Comparison of ENCODE assay signal across 15 cellular contexts in genomic region chr3:117606860-117607259, GRCh38.
A peak's percentile ranks its signal among the peaks of the same experiment; 100 is the strongest.
DNase-seq lines count a peak whose midpoint lies in the region; ATAC-seq and TF ChIP-seq lines count a peak whose summit lies in the region.
"Had no signal": no experiment of that assay in that cellular context is flagged by ENCODE, and none has a peak within 500 bp of the region (broad histone marks: within the 10 kb centered on the region; RNA-seq: fewer than 3 reads in every experiment).

No MANE protein-coding gene starts in this region.

- WGBS in IMR-90 (ENCODE audit: extremely low coverage in 2 of 2, insufficient read length in 1 of 2), 2 experiments: no CpG with 5 or more reads among the region's 2 CpGs

- in situ Hi-C loops in IMR-90 (cut with MboI; ENCODE audit: low sequenced_read_pairs) (no loop called here), KBM-7 (cut with MboI; ENCODE audit: low pct_unique_long_range_greater_than_20kb, low sequenced_read_pairs) (no loop called here)

- H4K8ac ChIP-seq in IMR-90 (ENCODE audit: low read depth in 2 of 2, low read length in 2 of 2): no peak overlapping the region

- no peaks in the 10 kb centered on the region for H3K9me3 ChIP-seq in A673 (ENCODE audit: low read depth, low read length, poor library complexity, severe bottlenecking)
- no peaks in the 10 kb centered on the region for H3K9me3 ChIP-seq in IMR-90 (ENCODE audit: control insufficient read depth, insufficient read depth, low read length)

- H3K27me3 ChIP-seq in A673 (replicated peaks; ENCODE audit: insufficient read depth, low read depth, low read length, poor library complexity) (no peaks in the 10 kb centered on the region), IMR-90 (ENCODE audit: control insufficient read depth, insufficient read depth, low read length) (no peaks in the 10 kb centered on the region), dorsolateral prefrontal cortex (no peaks in the 10 kb centered on the region)

- CTCF ChIA-PET in A673 (lab: Charles Lee) (interaction anchor here (0.6 kb wide), 1 partner anchor 108 kb away, joined by 7 read pairs; no protein-coding TSS in a partner anchor), IMR-90 (lab: Yijun Ruan, JAX) (interaction anchor here (1.2 to 1.4 kb wide), 2 partner anchors 13 to 61 kb away, joined by 4 to 5 read pairs; no protein-coding TSS in a partner anchor), Calu3 (lab: Charles Lee) (no interaction called here)

- H3K4me3 ChIP-seq in A673 (ENCODE audit: low read depth, low read length, poor library complexity, severe bottlenecking) (no peak overlapping the region), IMR-90 (ENCODE audit: insufficient read depth, low read depth, low read length) (no peak overlapping the region), dorsolateral prefrontal cortex (no peak overlapping the region)
- H3K4me3 ChIP-seq: BLaER1 treated with 17β-estradiol and CSF1 and Interleukin-3, amounts not matched to agents 10 nM and 100 nM had no signal

- H2BK15ac ChIP-seq in IMR-90 (ENCODE audit: low read depth, low read length): no peak overlapping the region

- H3K36me3 ChIP-seq in A673 (ENCODE audit: insufficient read depth, low read length, poor library complexity, severe bottlenecking): no peaks in the 10 kb centered on the region
- H3K36me3 ChIP-seq in IMR-90 (ENCODE audit: control insufficient read depth, insufficient read depth, low read length): no peaks in the 10 kb centered on the region
- H3K36me3 ChIP-seq: BLaER1 treated with 17β-estradiol and CSF1 and Interleukin-3, amounts not matched to agents 10 nM and 100 nM had no signal

- H3K79me1 ChIP-seq in IMR-90 (ENCODE audit: low read depth in 1 of 2, low read length in 2 of 2): no peaks in the 10 kb centered on the region

- no peak overlapping the region for H3K4me3 Mint-ChIP-seq in progenitor cell of endocrine pancreas (ENCODE audit: low read depth)
- H3K4me3 Mint-ChIP-seq in Calu3 (ENCODE audit: low read depth, unreplicated experiment): no peak overlapping the region
- H3K4me3 Mint-ChIP-seq: CD4-positive, CD25-positive, alpha-beta regulatory T cell had no signal

- no peak overlapping the region for H2BK20ac ChIP-seq in IMR-90 (ENCODE audit: low read depth, low read length)

- dilution Hi-C loops in IMR-90 (cut with HindIII; ENCODE audit: low sequenced_read_pairs, unreplicated experiment): no loop called here

- no peak overlapping the region for H2AFZ ChIP-seq in IMR-90 (replicated peaks; ENCODE audit: low read length, poor library complexity)

- DNase-seq in A673 (ENCODE audit: low spot score) (peak; percentile 11), IMR-90 (no peak), fibroblast of peridontal ligament (ENCODE audit: extremely low read depth) (peak; percentile 28), progenitor cell of endocrine pancreas (ENCODE audit: low spot score, unreplicated experiment) (no peak), dorsolateral prefrontal cortex (no peak), KBM-7 (no peak), Calu3 (no peak)
- DNase-seq: 8988T; ACHN; CD4-positive, CD25-positive, alpha-beta regulatory T cell; DMS153; DMS79 treated with DMSO at 0.1 percent for 48 hours; EL; HCEC 1CT had no signal

- H2BK120ac ChIP-seq in IMR-90 (ENCODE audit: low read depth, low read length): no peak overlapping the region

- no peak overlapping the region for H3K4me2 ChIP-seq in IMR-90 (ENCODE audit: low read depth, low read length)
- H3K4me2 ChIP-seq: BLaER1 treated with 17β-estradiol and CSF1 and Interleukin-3, amounts not matched to agents 10 nM and 100 nM had no signal

- H3K27ac ChIP-seq in A673 (ENCODE audit: low read depth, low read length, poor library complexity, severe bottlenecking): no peak overlapping the region
- H3K27ac ChIP-seq in IMR-90 (ENCODE audit: insufficient read depth, low read length): no peak overlapping the region
- H3K27ac ChIP-seq in dorsolateral prefrontal cortex: no peak overlapping the region
- H3K27ac ChIP-seq: BLaER1 treated with 17β-estradiol and CSF1 and Interleukin-3, amounts not matched to agents 10 nM and 100 nM had no signal

- no peak overlapping the region for H2BK5ac ChIP-seq in IMR-90 (ENCODE audit: low read depth, low read length, poor library complexity, severe bottlenecking)

- no peak for TF ChIP-seq POLR2A in IMR-90 (IDR thresholded peaks at IDR 0.05; ENCODE audit: low read depth, low read length)

- no peak overlapping the region for H3K23ac ChIP-seq in IMR-90 (ENCODE audit: low read depth, low read length)

- no peak overlapping the region for H3K18ac ChIP-seq in IMR-90 (ENCODE audit: low read depth, low read length)

- no peak overlapping the region for H3K56ac ChIP-seq in IMR-90 (ENCODE audit: extremely low read depth, insufficient read depth, low read length)

- H4K5ac ChIP-seq in IMR-90 (ENCODE audit: low read depth, low read length): no peak overlapping the region

- no peaks in the 10 kb centered on the region for H3K27me3 Mint-ChIP-seq in progenitor cell of endocrine pancreas
- no peaks in the 10 kb centered on the region for H3K27me3 Mint-ChIP-seq in Calu3 (ENCODE audit: unreplicated experiment)
- H3K27me3 Mint-ChIP-seq: CD4-positive, CD25-positive, alpha-beta regulatory T cell had no signal

- H3K36me3 Mint-ChIP-seq in progenitor cell of endocrine pancreas (ENCODE audit: insufficient read depth): peaks cover 2% of the 10 kb centered on the region
- no peaks in the 10 kb centered on the region for H3K36me3 Mint-ChIP-seq in Calu3 (ENCODE audit: insufficient read depth, unreplicated experiment)
- H3K36me3 Mint-ChIP-seq: CD4-positive, CD25-positive, alpha-beta regulatory T cell had no signal

- H3K4me1 ChIP-seq in A673 (ENCODE audit: insufficient read depth, low read length, poor library complexity, severe bottlenecking): peaks cover 18% of the 10 kb centered on the region
- no peaks in the 10 kb centered on the region; the same call in 1 of the 2 replicates for H3K4me1 ChIP-seq in IMR-90 (ENCODE audit: control insufficient read depth, insufficient read depth, low read length)

- POLR2A ChIA-PET in A673 (lab: Charles Lee; ENCODE audit: low non-redundant PET): no interaction called here
- POLR2A ChIA-PET in IMR-90 (lab: Charles Lee; ENCODE audit: unreplicated experiment): no interaction called here

- no peak overlapping the region for H4K91ac ChIP-seq in IMR-90 (ENCODE audit: insufficient read depth, low read depth, low read length)

- no TSS peak for BruUV-seq in A673 (replicated peaks; lab: Mats Ljungman, UMichigan)
- BruUV-seq in IMR-90 (replicated peaks; lab: Mats Ljungman, UMichigan): no TSS peak
- no TSS peak for BruUV-seq in Calu3 (replicated peaks; lab: Mats Ljungman, UMichigan)

- ATAC-seq in IMR-90 (ENCODE audit: low read depth): peak; percentile 32; the same call in 1 of the 2 replicates

- no peak overlapping the region for H2AK9ac ChIP-seq in IMR-90 (replicated peaks; ENCODE audit: low read depth, low read length, poor library complexity)

- no peaks in the 10 kb centered on the region for H4K20me1 ChIP-seq in IMR-90 (ENCODE audit: insufficient read depth, low read length)
- H4K20me1 ChIP-seq: BLaER1 treated with 17β-estradiol and CSF1 and Interleukin-3, amounts not matched to agents 10 nM and 100 nM had no signal

- no peak overlapping the region for H2AK5ac ChIP-seq in IMR-90 (ENCODE audit: low read depth, low read length)

- H3K9me1 ChIP-seq in IMR-90 (ENCODE audit: insufficient read depth, low read length): no peaks in the 10 kb centered on the region

- no peak overlapping the region for H3K14ac ChIP-seq in IMR-90 (replicated peaks; ENCODE audit: low read depth, low read length)

- TF ChIP-seq RAD21 in IMR-90 (IDR thresholded peaks at IDR 0.05; ENCODE audit: low read length): no peak

- H3K9ac ChIP-seq in IMR-90 (ENCODE audit: low read depth, low read length): no peak overlapping the region
- H3K9ac ChIP-seq: BLaER1 treated with 17β-estradiol and CSF1 and Interleukin-3, amounts not matched to agents 10 nM and 100 nM had no signal

- intact Hi-C loops in A673 (cut with micrococcal nuclease; ENCODE audit: unreplicated experiment): no loop called here
- intact Hi-C loops in IMR-90 (cut with micrococcal nuclease): no loop called here
- intact Hi-C loops in dorsolateral prefrontal cortex (cut with DNase I): no loop called here
- intact Hi-C loops in Calu3 (cut with micrococcal nuclease; ENCODE audit: unreplicated experiment): no loop called here

- H3K9me3 Mint-ChIP-seq in progenitor cell of endocrine pancreas (ENCODE audit: low read depth): peaks cover 13% of the 10 kb centered on the region
- no peaks in the 10 kb centered on the region for H3K9me3 Mint-ChIP-seq in Calu3 (ENCODE audit: low read depth, unreplicated experiment)

- H3K27ac Mint-ChIP-seq in progenitor cell of endocrine pancreas: peak overlapping the region; percentile 77
- H3K27ac Mint-ChIP-seq in Calu3 (ENCODE audit: unreplicated experiment): no peak overlapping the region
- H3K27ac Mint-ChIP-seq: CD4-positive, CD25-positive, alpha-beta regulatory T cell had no signal

- H3K4ac ChIP-seq in IMR-90 (ENCODE audit: low read depth, low read length): no peak overlapping the region

- H3K4me1 Mint-ChIP-seq in progenitor cell of endocrine pancreas (ENCODE audit: low read depth) (peaks cover 21% of the 10 kb centered on the region), Calu3 (ENCODE audit: low read depth, unreplicated experiment) (no peaks in the 10 kb centered on the region)
- H3K4me1 Mint-ChIP-seq: CD4-positive, CD25-positive, alpha-beta regulatory T cell had no signal

- TF ChIP-seq CTCF in A673 (conservative IDR thresholded peaks at IDR 0.05; ENCODE audit: low read depth, low read length) (no peak), IMR-90 (conservative IDR thresholded peaks at IDR 0.05; ENCODE audit: low read depth, low read length) (no peak), progenitor cell of endocrine pancreas (IDR thresholded peaks at IDR 0.05; ENCODE audit: unreplicated experiment) (no peak), dorsolateral prefrontal cortex (IDR thresholded peaks at IDR 0.05 in 54 of 56, conservative IDR thresholded peaks at IDR 0.05 in 2 of 56; ENCODE audit: low read depth in 1 of 56, partially characterized antibody in 56 of 56) (no peak), Calu3 (IDR thresholded peaks at IDR 0.05; ENCODE audit: unreplicated experiment) (no peak)

TF ChIP-seq in IMR-90, 13 proteins besides CTCF, POLR2A, EP300 and RAD21 (continues in another document):
- TF ChIP-seq NFE2L2 (IDR thresholded peaks at IDR 0.05; ENCODE audit: low read depth, low read length): no peak
- no peak for TF ChIP-seq MXI1 (IDR thresholded peaks at IDR 0.05; ENCODE audit: borderline replicate concordance, low read depth, low read length)
- TF ChIP-seq CEBPB (IDR thresholded peaks at IDR 0.05; ENCODE audit: low read depth, low read length): no peak
- TF ChIP-seq FOS (IDR thresholded peaks at IDR 0.05; ENCODE audit: low read depth, low read length): no peak
- no peak for TF ChIP-seq USF2 (IDR thresholded peaks at IDR 0.05; ENCODE audit: low read depth, low read length)

Comparison
In these comparisons a context has a peak if more than half of its experiments do, and no peak if none do; other contexts are left out.
1. DNase-seq: peak in A673 (single experiment) and fibroblast of peridontal ligament (single experiment); none in IMR-90 (single experiment), progenitor cell of endocrine pancreas (single experiment), dorsolateral prefrontal cortex (0 of 10), KBM-7 (single experiment) and Calu3 (single experiment).